24 cellular contexts compared by ENCODE assay signal in the genomic region with DNA sequence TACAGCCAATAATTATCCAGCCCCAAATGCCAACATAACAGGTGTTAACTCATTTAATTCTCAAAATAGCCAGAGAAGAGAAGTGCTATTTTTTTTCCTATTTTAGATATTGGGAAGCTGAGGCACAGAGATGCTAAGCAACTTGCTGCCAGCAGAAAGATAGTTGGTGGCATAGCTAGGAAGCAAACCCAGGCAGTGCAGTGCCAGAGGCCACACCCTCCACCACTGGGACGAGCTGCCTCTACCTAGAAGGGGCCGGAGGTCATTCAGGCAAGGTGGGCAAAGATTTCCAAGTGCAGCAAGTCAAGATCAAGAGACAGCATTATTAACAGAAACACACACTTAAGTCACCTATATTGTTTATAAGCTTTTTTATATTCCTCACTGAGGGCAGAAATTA.
"Had no signal": no experiment of that assay in that cellular context is flagged by ENCODE, and none has a peak within 500 bp of the region (broad histone marks: within the 10 kb centered on the region; RNA-seq: fewer than 3 reads in every experiment).

No MANE protein-coding gene starts in this region.

- H3K9me3 Mint-ChIP-seq: type B pancreatic cell had no signal

- ATAC-seq: left colon; left lung; lower lobe of right lung; natural killer cell treated with Interleukin-12 subunit alpha and Interleukin-12 subunit beta and Interleukin-15 and Interleukin-18, amount 100 ng/mL, for 72 hours; stimulated activated naive B cell treated with anti-CD40 and anti-IgM and Interleukin-4, amounts not matched to agents 10 μg/mL and 1 μg/mL and 100 μg/mL, for 72 hours; stimulated activated naive CD8-positive, alpha-beta T cell treated with anti-CD3 and anti-CD28 coated beads, Interleukin-15, Interleukin-2, amounts not matched to agents 100 U/mL and 50 U/mL, for 24 hours had no signal

- H3K36me3 Mint-ChIP-seq: naive B cell; natural killer cell treated with Interleukin-12 subunit alpha and Interleukin-12 subunit beta and Interleukin-15 and Interleukin-18, amount 100 ng/mL, for 72 hours; stimulated activated naive B cell treated with anti-CD40 and anti-IgM and Interleukin-4, amounts not matched to agents 10 μg/mL and 1 μg/mL and 100 μg/mL, for 72 hours; type B pancreatic cell had no signal

- H3K27ac ChIP-seq: left lung, lower lobe of right lung, pancreas, prostate gland, skin epidermis, suprapubic skin, thoracic aorta, tibial artery had no signal

- H3K27me3 Mint-ChIP-seq: natural killer cell treated with Interleukin-12 subunit alpha and Interleukin-12 subunit beta and Interleukin-15 and Interleukin-18, amount 100 ng/mL, for 72 hours; type B pancreatic cell had no signal

- H3K27ac Mint-ChIP-seq: naive B cell; natural killer cell treated with Interleukin-12 subunit alpha and Interleukin-12 subunit beta and Interleukin-15 and Interleukin-18, amount 100 ng/mL, for 72 hours; stimulated activated naive B cell treated with anti-CD40 and anti-IgM and Interleukin-4, amounts not matched to agents 10 μg/mL and 1 μg/mL and 100 μg/mL, for 72 hours; type B pancreatic cell had no signal

- H3K36me3 ChIP-seq: left lung, lower lobe of right lung, pancreas, prostate gland, suprapubic skin, thoracic aorta, tibial artery, uterus had no signal

- DNase-seq: hippocampal formation; kidney glomerular epithelial cell; left colon; left lung; lower lobe of right lung; mammary epithelial cell; mesenchymal stem cell; naive B cell; pancreas; retina; stimulated activated CD4-positive, alpha-beta T cell treated with anti-CD3 and anti-CD28 coated beads, Interleukin-12 subunit alpha, Interleukin-12 subunit beta, amount 100 ng/mL, for 4 hours; stimulated activated CD4-positive, alpha-beta T cell treated with anti-CD3 and anti-CD28 coated beads, Interleukin-15, amount 100 ng/mL, for 24 hours; stimulated activated CD4-positive, alpha-beta T cell treated with anti-CD3 and anti-CD28 coated beads, Interleukin-2, amount 100 ng/mL, for 24 hours; stimulated activated CD4-positive, alpha-beta T cell treated with anti-CD3 and anti-CD28 coated beads, Interleukin-4, amount 100 ng/mL, for 1 hour; stimulated activated naive B cell treated with anti-CD40 and anti-IgM and Interleukin-4, amounts not matched to agents 10 μg/mL and 1 μg/mL and 100 μg/mL, for 72 hours; stimulated activated naive CD8-positive, alpha-beta T cell treated with anti-CD3 and anti-CD28 coated beads, Interleukin-15, Interleukin-2, amounts not matched to agents 100 U/mL and 50 U/mL, for 24 hours; tibial artery; uterus had no signal

- H3K4me1 ChIP-seq: left lung, lower lobe of right lung, pancreas, prostate gland, suprapubic skin, tibial artery, uterus had no signal

- H3K4me3 ChIP-seq: left lung, lower lobe of right lung, pancreas, prostate gland, skin epidermis, suprapubic skin, thoracic aorta, tibial artery, uterus had no signal

- H3K4me3 Mint-ChIP-seq: naive B cell; natural killer cell treated with Interleukin-12 subunit alpha and Interleukin-12 subunit beta and Interleukin-15 and Interleukin-18, amount 100 ng/mL, for 72 hours; stimulated activated naive B cell treated with anti-CD40 and anti-IgM and Interleukin-4, amounts not matched to agents 10 μg/mL and 1 μg/mL and 100 μg/mL, for 72 hours; type B pancreatic cell had no signal

- H3K4me1 Mint-ChIP-seq: naive B cell; stimulated activated naive B cell treated with anti-CD40 and anti-IgM and Interleukin-4, amounts not matched to agents 10 μg/mL and 1 μg/mL and 100 μg/mL, for 72 hours had no signal

- H3K27me3 ChIP-seq: left lung, pancreas, suprapubic skin, tibial artery, uterus had no signal

- H3K9me3 ChIP-seq: lower lobe of right lung, pancreas, prostate gland, suprapubic skin, thoracic aorta, tibial artery, uterus had no signal
